Comparison of ENCODE assay signal across 8 cellular contexts in the genomic region with DNA sequence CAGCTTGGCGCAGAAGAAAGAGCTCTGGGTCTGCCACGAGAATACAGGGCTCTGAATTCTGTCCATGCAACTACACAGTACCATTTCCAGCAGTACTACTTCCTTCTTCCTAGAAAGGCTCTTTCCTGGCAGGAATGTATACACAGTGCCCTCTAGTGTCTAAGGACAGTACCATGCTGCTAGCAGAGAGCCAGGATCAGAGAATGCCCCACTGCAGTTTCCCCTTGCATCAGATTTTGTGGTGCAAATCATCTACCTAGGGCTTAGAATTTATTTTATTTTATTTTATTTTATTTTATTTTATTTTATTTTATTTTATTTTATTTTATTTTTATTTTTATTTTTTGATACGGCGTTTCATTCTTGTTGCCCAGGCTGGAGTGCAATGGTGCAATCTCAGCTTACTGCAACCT. TPM values are rescaled to one million over a fixed set of nuclear protein-coding genes. Genes with fewer than 3 reads are reported as not detected.
DNase-seq lines count a peak whose midpoint lies in the region; ATAC-seq and TF ChIP-seq lines count a peak whose summit lies in the region.

No MANE protein-coding gene starts in this region.

- H3K36me3 Mint-ChIP-seq in naive thymus-derived CD4-positive, alpha-beta T cell: no peaks in the 10 kb centered on the region

- in situ Hi-C loops in brain microvascular endothelial cell (cut with HindIII; ENCODE audit: low pct_ligation_motif_present, low sequenced_read_pairs): no loop called here

- TF ChIP-seq CTCF in AG10803 (conservative IDR thresholded peaks at IDR 0.05; ENCODE audit: low read length) (peak; percentile 64), GM12875 (IDR thresholded peaks at IDR 0.05; ENCODE audit: borderline replicate concordance, insufficient read depth, low read depth, low read length) (peak; percentile 71), brain microvascular endothelial cell (IDR thresholded peaks at IDR 0.05; ENCODE audit: low read depth, low read length, missing control alignments) (peak; percentile 69), tibial artery (IDR thresholded peaks at IDR 0.05) (peak in 1 of 2 experiments; percentile 37)

- DNase-seq in AG10803 (ENCODE audit: low read depth) (peak; percentile 32), NCI-H226 (peak; percentile 42), brain microvascular endothelial cell (no peak), ureter (ENCODE audit: low spot score) (no peak), tibial artery (no peak)
- DNase-seq in naive thymus-derived CD4-positive, alpha-beta T cell: peak in 6 of 9 donors; percentile 10 to 55 (median 38)

- intact Hi-C loops in naive thymus-derived CD4-positive, alpha-beta T cell (cut with micrococcal nuclease): loop anchor here (1.0 to 2.0 kb wide), 3 partner anchors 30 to 84 kb away; no protein-coding TSS in a partner anchor
- intact Hi-C loops in tibial artery (cut with DNase I; ENCODE audit: low total_unique reads): no loop called here

- H3K36me3 ChIP-seq in brain microvascular endothelial cell (replicated peaks) (no peaks in the 10 kb centered on the region), tibial artery (no peaks in the 10 kb centered on the region)
- no peaks in the 10 kb centered on the region for H3K36me3 ChIP-seq in naive thymus-derived CD4-positive, alpha-beta T cell (ENCODE audit: control insufficient read depth in 2 of 3, insufficient read depth in 3 of 3, low read length in 3 of 3)

- peaks cover 0 to 10% (median 2%) of the 10 kb centered on the region in 7 donors for H3K4me1 Mint-ChIP-seq in naive thymus-derived CD4-positive, alpha-beta T cell

- H3K4me3 ChIP-seq in AG10803 (ENCODE audit: low read length) (no peak overlapping the region), GM12875 (ENCODE audit: low read depth, low read length) (no peak overlapping the region), brain microvascular endothelial cell (ENCODE audit: low read depth, low read length) (no peak overlapping the region), tibial artery (no peak overlapping the region)
- no peak overlapping the region for H3K4me3 ChIP-seq in naive thymus-derived CD4-positive, alpha-beta T cell (ENCODE audit: low read length)

- H3K27ac ChIP-seq in brain microvascular endothelial cell (no peak overlapping the region), tibial artery (no peak overlapping the region)
- H3K27ac ChIP-seq in naive thymus-derived CD4-positive, alpha-beta T cell (ENCODE audit: low read depth, low read length): no peak overlapping the region

- no peaks in the 10 kb centered on the region for H3K9me3 ChIP-seq in naive thymus-derived CD4-positive, alpha-beta T cell (ENCODE audit: control insufficient read depth in 2 of 3, low read length in 3 of 3)
- H3K9me3 ChIP-seq in tibial artery: no peaks in the 10 kb centered on the region

- CTCF ChIA-PET in naive thymus-derived CD4-positive, alpha-beta T cell (lab: Charles Lee): interaction anchor here (0.7 to 6.8 kb wide), 11 partner anchors 12 to 94 kb away, joined by 3 to 58 read pairs (median 5); no protein-coding TSS in a partner anchor

- H3K4me1 ChIP-seq in naive thymus-derived CD4-positive, alpha-beta T cell (ENCODE audit: control insufficient read depth in 2 of 2, insufficient read depth in 2 of 2, low read length in 2 of 2): peaks cover 0 to 3% of the 10 kb centered on the region in 2 donors
- H3K4me1 ChIP-seq in tibial artery: no peaks in the 10 kb centered on the region

- no peak overlapping the region for H3K27ac Mint-ChIP-seq in naive thymus-derived CD4-positive, alpha-beta T cell

- peaks cover 0 to 3% (median 0%) of the 10 kb centered on the region in 11 donors for H3K9me3 Mint-ChIP-seq in naive thymus-derived CD4-positive, alpha-beta T cell

- POLR2A ChIA-PET in naive thymus-derived CD4-positive, alpha-beta T cell (lab: Charles Lee): no interaction called here

- no peak for ATAC-seq in naive thymus-derived CD4-positive, alpha-beta T cell
- ATAC-seq in GM18517 (IDR thresholded peaks at IDR 0.05; ENCODE audit: unreplicated experiment): no peak

- H3K27me3 Mint-ChIP-seq in naive thymus-derived CD4-positive, alpha-beta T cell: peaks cover 2 to 27% (median 14%) of the 10 kb centered on the region in 5 donors

- H3K27me3 ChIP-seq in brain microvascular endothelial cell (replicated peaks): no peaks in the 10 kb centered on the region
- no peaks in the 10 kb centered on the region for H3K27me3 ChIP-seq in naive thymus-derived CD4-positive, alpha-beta T cell (ENCODE audit: control insufficient read depth in 2 of 2, insufficient read depth in 2 of 2, low read length in 2 of 2)
- peaks cover 0 to 72% of the 10 kb centered on the region in 2 donors for H3K27me3 ChIP-seq in tibial artery

- no peak overlapping the region for H3K4me3 Mint-ChIP-seq in naive thymus-derived CD4-positive, alpha-beta T cell

RNA-seq across cellular contexts. Expression of a gene that starts 50.8 kb away (rescaled TPM):
- total RNA-seq in naive thymus-derived CD4-positive, alpha-beta T cell: not detected
- not detected for polyA plus RNA-seq in naive thymus-derived CD4-positive, alpha-beta T cell
- not detected for total RNA-seq in ureter

Comparison
In these comparisons a context has a peak if more than half of its experiments do, and no peak if none do; other contexts are left out.
1. DNase-seq: peak in AG10803 (single experiment), NCI-H226 (single experiment) and naive thymus-derived CD4-positive, alpha-beta T cell (6 of 9); none in brain microvascular endothelial cell (single experiment), ureter (single experiment) and tibial artery (0 of 2).